1 cellular context compared by ENCODE assay signal in genomic region chr22:49119551-49119952, GRCh38.
A peak's percentile ranks its signal among the peaks of the same experiment; 100 is the strongest.
TF ChIP-seq lines count a peak whose summit lies in the region.

No MANE protein-coding gene starts in this region.

TF ChIP-seq in H1, 55 proteins besides CTCF, POLR2A, EP300 and RAD21 (continued from another document):
- peak; percentile 32; the same call in 1 of the 2 replicates for TF ChIP-seq TEAD4 (IDR thresholded peaks at IDR 0.05; ENCODE audit: low read depth, low read length)
- TF ChIP-seq SP1 (IDR thresholded peaks at IDR 0.05; ENCODE audit: low read depth, low read length), result no peak
- TF ChIP-seq CHD1 (IDR thresholded peaks at IDR 0.05; ENCODE audit: low read depth, low read length), result no peak
TF ChIP-seq in H1: peak in this region for 2.
